ENCODE assay signal across 8 cellular contexts in the genomic region with DNA sequence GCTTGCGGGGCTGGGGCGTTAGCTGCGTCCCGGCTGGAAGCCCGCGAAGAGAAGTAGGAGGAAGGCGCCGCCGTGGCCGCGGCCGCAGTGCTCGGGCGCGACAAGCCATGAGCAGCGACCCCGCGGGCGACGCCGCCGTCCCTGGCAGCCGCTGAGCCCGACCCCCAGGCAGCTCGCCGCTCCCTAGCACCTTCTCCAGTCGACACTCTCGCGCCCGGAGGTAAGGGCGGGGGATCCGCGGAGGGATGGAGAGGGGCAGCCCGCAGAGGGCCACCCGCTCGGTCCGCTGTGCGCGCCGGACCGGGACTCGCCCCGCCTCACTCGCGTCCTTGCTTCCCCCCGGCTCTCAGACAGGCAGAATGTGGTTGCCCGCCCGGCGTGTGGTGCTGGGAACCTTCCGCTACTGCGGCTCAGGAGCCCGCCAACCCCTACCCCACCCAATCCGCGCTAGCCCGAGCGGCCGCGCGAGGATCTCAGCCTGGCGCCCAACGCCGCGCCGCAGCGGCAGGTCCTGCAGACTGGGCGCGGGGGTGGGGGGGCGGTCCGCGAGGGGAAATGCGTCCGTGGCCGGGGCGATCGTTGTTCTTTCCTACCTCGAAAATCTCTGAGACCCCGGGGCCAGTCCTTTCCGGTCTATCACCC. TPM values are rescaled to one million over a fixed set of nuclear protein-coding genes. Genes with fewer than 3 reads are reported as not detected.
A peak's percentile ranks its signal among the peaks of the same experiment; 100 is the strongest.
DNase-seq lines count a peak whose midpoint lies in the region; ATAC-seq and TF ChIP-seq lines count a peak whose summit lies in the region.

Gene LRRC8C, plus strand, starts transcription at position 18 of the 642 bp plus-strand sequence. CDS start 53,354 bp downstream, outside the sequence.

- no peak for TF ChIP-seq EP300 in gastroesophageal sphincter (IDR thresholded peaks at IDR 0.05)

- H3K36me3 ChIP-seq in gastroesophageal sphincter, result no peaks in the 10 kb centered on the region

- H3K4me1 ChIP-seq in gastroesophageal sphincter, result peaks cover 0 to 34% (median 0%) of the 10 kb centered on the region in 3 donors

- ATAC-seq in GM19468 (IDR thresholded peaks at IDR 0.05; ENCODE audit: extremely low read depth, unreplicated experiment) (peak; percentile 3), HG03571 (IDR thresholded peaks at IDR 0.05; ENCODE audit: unreplicated experiment) (peak; percentile 45), gastroesophageal sphincter (peak; percentile 65)

- peak within 1 kb of the TSS; percentile 51 to 90 for H3K4me3 ChIP-seq in gastroesophageal sphincter

- TF ChIP-seq CTCF in gastroesophageal sphincter (IDR thresholded peaks at IDR 0.05), result no peak

- no peaks in the 10 kb centered on the region for H3K9me3 ChIP-seq in gastroesophageal sphincter

- 0% methylated on average over 1 of the region's 78 CpGs; no CpG with 5 or more reads in 1 of the 2 donors for WGBS in gastroesophageal sphincter (ENCODE audit: low coverage in 1 of 2), 2 donors

- H3K27me3 ChIP-seq in gastroesophageal sphincter, result no peaks in the 10 kb centered on the region

- H3K27ac ChIP-seq in gastroesophageal sphincter, result peak within 1 kb of the TSS; percentile 49 to 92 (median 86)

- TF ChIP-seq POLR2A in gastroesophageal sphincter (IDR thresholded peaks at IDR 0.05), result peak; percentile 45 to 54

- peak; percentile 67 for DNase-seq in DMS79 treated with DMSO at 0.1 percent for 48 hours (lab: John Stamatoyannopoulos, UW)
- DNase-seq in RPMI7951 (ENCODE audit: low read depth), result peak; percentile 60
- peak; percentile 62 for DNase-seq in activated naive CD4-positive, alpha-beta T cell treated with Interleukin-2 at 50 U/mL for 16 hours
- DNase-seq in occipital lobe (lab: John Stamatoyannopoulos, UW), result peak; percentile 64
- DNase-seq in Kasumi-1 (lab: John Stamatoyannopoulos, UW), result no peak

RNA-seq across cellular contexts. Expression of gene LRRC8C, which starts in this region (rescaled TPM):
- total RNA-seq in RPMI7951 (2014; rRNA removed; shearing (Covaris generic)), result 6.4 and 8.7 TPM in 2 replicates
- total RNA-seq in gastroesophageal sphincter (1 to 10 TPM; 5.4 to 9.6 (median 6.2) TPM), occipital lobe (8.4 TPM)

Comparison
In these comparisons a context has a peak if more than half of its experiments do, and no peak if none do; other contexts are left out.
1. DNase-seq: peak in DMS79 treated with DMSO at 0.1 percent for 48 hours (single experiment), RPMI7951 (single experiment), activated naive CD4-positive, alpha-beta T cell treated with Interleukin-2 at 50 U/mL for 16 hours (single experiment) and occipital lobe (single experiment); none in Kasumi-1 (0 of 2).
2. ATAC-seq: peak in every context shown above with its lines; median percentile 65 in gastroesophageal sphincter; 45 in HG03571; 3 in GM19468.